38 cellular contexts compared by ENCODE assay signal in genomic region chr4:45471335-45471734, GRCh38.
"Had no signal": no experiment of that assay in that cellular context is flagged by ENCODE, and none has a peak within 500 bp of the region (broad histone marks: within the 10 kb centered on the region; RNA-seq: fewer than 3 reads in every experiment).

No MANE protein-coding gene starts in this region.

- DNase-seq: activated CD4-positive, alpha-beta memory T cell treated with anti-CD3 and anti-CD28 coated beads, Interleukin-2, amount 10 ng/mL, durations not matched to agents 7 days and 5 days; activated CD4-positive, alpha-beta T cell treated with anti-CD3 and anti-CD28 coated beads for 1 hour; activated CD4-positive, alpha-beta T cell treated with anti-CD3 and anti-CD28 coated beads for 36 hours; activated CD4-positive, alpha-beta T cell treated with anti-CD3 and anti-CD28 coated beads for 48 hours; activated CD4-positive, alpha-beta T cell treated with anti-CD3 and anti-CD28 coated beads, Interleukin-2, amount 10 ng/mL, durations not matched to agents 7 days and 5 days; activated CD4-positive, alpha-beta T cell treated with anti-CD3 and anti-CD28 coated beads, Interleukin-2, amount 50 U/mL, for 48 hours; activated CD4-positive, CD25-positive, alpha-beta regulatory T cell; activated CD8-positive, alpha-beta memory T cell treated with anti-CD3 and anti-CD28 coated beads for 24 hours; activated CD8-positive, alpha-beta memory T cell treated with anti-CD3 and anti-CD28 coated beads, Interleukin-2, amount 10 ng/mL, durations not matched to agents 7 days and 5 days; activated CD8-positive, alpha-beta memory T cell treated with anti-CD3 and anti-CD28 coated beads, Interleukin-2, amount 50 U/mL, for 48 hours; activated CD8-positive, alpha-beta T cell treated with anti-CD3 and anti-CD28 coated beads, Interleukin-2, amount 10 ng/mL, durations not matched to agents 7 days and 5 days; activated gamma-delta T cell; activated naive CD4-positive, alpha-beta T cell treated with anti-CD3 and anti-CD28 coated beads, Interleukin-2, amount 10 ng/mL, durations not matched to agents 7 days and 5 days; activated naive CD4-positive, alpha-beta T cell treated with Interleukin-2 at 50 U/mL for 16 hours; activated naive CD8-positive, alpha-beta T cell treated with anti-CD3 and anti-CD28 coated beads, Interleukin-2, amount 10 ng/mL, durations not matched to agents 7 days and 5 days; activated naive CD8-positive, alpha-beta T cell treated with anti-CD3 and anti-CD28 coated beads, Interleukin-2, amount 50 U/mL, for 24 hours; activated T-cell treated with anti-CD3 and anti-CD28 coated beads, Interleukin-2, amount 50 U/mL, for 24 hours; activated T-cell treated with anti-CD3 and anti-CD28 coated beads, Interleukin-2, amount 50 U/mL, for 48 hours; amygdala; caudate nucleus; cerebellar nuclear complex; T-helper 1 cell; T-helper 2 cell; T-helper 9 cell had no signal

- H3K27me3 Mint-ChIP-seq: activated CD4-positive, alpha-beta memory T cell treated with anti-CD3 and anti-CD28 coated beads, Interleukin-2, amount 10 ng/mL, durations not matched to agents 7 days and 5 days; activated CD4-positive, alpha-beta T cell treated with anti-CD3 and anti-CD28 coated beads for 36 hours; activated CD4-positive, alpha-beta T cell treated with anti-CD3 and anti-CD28 coated beads, Interleukin-2, amount 10 ng/mL, durations not matched to agents 7 days and 5 days; activated CD8-positive, alpha-beta memory T cell treated with anti-CD3 and anti-CD28 coated beads, Interleukin-2, amount 10 ng/mL, durations not matched to agents 7 days and 5 days; activated naive CD4-positive, alpha-beta T cell treated with anti-CD3 and anti-CD28 coated beads, Interleukin-2, amount 10 ng/mL, durations not matched to agents 7 days and 5 days; activated naive CD4-positive, alpha-beta T cell treated with anti-CD3 and anti-CD28 coated beads, Interleukin-2, amount 50 U/mL, for 24 hours; activated naive CD8-positive, alpha-beta T cell; activated naive CD8-positive, alpha-beta T cell treated with anti-CD3 and anti-CD28 coated beads, Interleukin-2, amount 10 ng/mL, durations not matched to agents 7 days and 5 days; activated naive CD8-positive, alpha-beta T cell treated with anti-CD3 and anti-CD28 coated beads, Interleukin-2, amount 50 U/mL, for 24 hours; activated T-cell treated with anti-CD3 and anti-CD28 coated beads, Interleukin-2, amount 50 U/mL, for 24 hours; central memory CD8-positive, alpha-beta T cell had no signal

- H3K27me3 ChIP-seq: ascending aorta, cardiac muscle cell had no signal

- H3K36me3 ChIP-seq: ascending aorta, cardiac muscle cell had no signal

- H3K4me3 Mint-ChIP-seq: activated CD4-positive, alpha-beta memory T cell treated with anti-CD3 and anti-CD28 coated beads, Interleukin-2, amount 10 ng/mL, durations not matched to agents 7 days and 5 days; activated CD4-positive, alpha-beta T cell treated with anti-CD3 and anti-CD28 coated beads for 36 hours; activated CD4-positive, alpha-beta T cell treated with anti-CD3 and anti-CD28 coated beads, Interleukin-2, amount 10 ng/mL, durations not matched to agents 7 days and 5 days; activated CD8-positive, alpha-beta memory T cell treated with anti-CD3 and anti-CD28 coated beads, Interleukin-2, amount 10 ng/mL, durations not matched to agents 7 days and 5 days; activated CD8-positive, alpha-beta T cell treated with anti-CD3 and anti-CD28 coated beads, Interleukin-2, amount 10 ng/mL, durations not matched to agents 7 days and 5 days; activated naive CD4-positive, alpha-beta T cell treated with anti-CD3 and anti-CD28 coated beads, Interleukin-2, amount 10 ng/mL, durations not matched to agents 7 days and 5 days; activated naive CD4-positive, alpha-beta T cell treated with anti-CD3 and anti-CD28 coated beads, Interleukin-2, amount 50 U/mL, for 24 hours; activated naive CD8-positive, alpha-beta T cell; activated naive CD8-positive, alpha-beta T cell treated with anti-CD3 and anti-CD28 coated beads, Interleukin-2, amount 10 ng/mL, durations not matched to agents 7 days and 5 days; activated naive CD8-positive, alpha-beta T cell treated with anti-CD3 and anti-CD28 coated beads, Interleukin-2, amount 50 U/mL, for 24 hours; activated T-cell treated with anti-CD3 and anti-CD28 coated beads, Interleukin-2, amount 50 U/mL, for 24 hours; brain; central memory CD8-positive, alpha-beta T cell; T-helper 1 cell treated with Interleukin-12 subunit alpha and Interleukin-12 subunit beta and Interleukin-4 antibody, amounts not matched to agents 30 μg/mL and 1 μg/mL, for 36 hours; T-helper 2 cell treated with Interferon-gamma antibody and Interleukin-4, amounts not matched to agents 5 μg/mL and 100 μg/mL, for 36 hours; WTC11 had no signal

- H3K4me1 Mint-ChIP-seq: activated CD4-positive, alpha-beta memory T cell treated with anti-CD3 and anti-CD28 coated beads, Interleukin-2, amount 10 ng/mL, durations not matched to agents 7 days and 5 days; activated CD4-positive, alpha-beta T cell treated with anti-CD3 and anti-CD28 coated beads for 36 hours; activated CD4-positive, alpha-beta T cell treated with anti-CD3 and anti-CD28 coated beads, Interleukin-2, amount 10 ng/mL, durations not matched to agents 7 days and 5 days; activated CD8-positive, alpha-beta memory T cell treated with anti-CD3 and anti-CD28 coated beads, Interleukin-2, amount 10 ng/mL, durations not matched to agents 7 days and 5 days; activated naive CD4-positive, alpha-beta T cell treated with anti-CD3 and anti-CD28 coated beads, Interleukin-2, amount 10 ng/mL, durations not matched to agents 7 days and 5 days; activated naive CD4-positive, alpha-beta T cell treated with anti-CD3 and anti-CD28 coated beads, Interleukin-2, amount 50 U/mL, for 24 hours; activated naive CD8-positive, alpha-beta T cell treated with anti-CD3 and anti-CD28 coated beads, Interleukin-2, amount 10 ng/mL, durations not matched to agents 7 days and 5 days; activated naive CD8-positive, alpha-beta T cell treated with anti-CD3 and anti-CD28 coated beads, Interleukin-2, amount 50 U/mL, for 24 hours; central memory CD8-positive, alpha-beta T cell; WTC11 had no signal

- H3K4me3 ChIP-seq: ascending aorta, cardiac muscle cell had no signal

- FAIRE-seq: bronchial epithelial cell, TTC549 had no signal

- H3K9me3 ChIP-seq: ascending aorta had no signal

- H3K36me3 Mint-ChIP-seq: activated CD8-positive, alpha-beta memory T cell treated with anti-CD3 and anti-CD28 coated beads, Interleukin-2, amount 10 ng/mL, durations not matched to agents 7 days and 5 days; activated naive CD4-positive, alpha-beta T cell treated with anti-CD3 and anti-CD28 coated beads, Interleukin-2, amount 10 ng/mL, durations not matched to agents 7 days and 5 days; activated naive CD4-positive, alpha-beta T cell treated with anti-CD3 and anti-CD28 coated beads, Interleukin-2, amount 50 U/mL, for 24 hours; activated naive CD8-positive, alpha-beta T cell; activated naive CD8-positive, alpha-beta T cell treated with anti-CD3 and anti-CD28 coated beads, Interleukin-2, amount 10 ng/mL, durations not matched to agents 7 days and 5 days; brain had no signal

- ATAC-seq: activated CD4-positive, alpha-beta T cell treated with anti-CD3 and anti-CD28 coated beads for 36 hours; activated CD4-positive, CD25-positive, alpha-beta regulatory T cell treated with anti-CD3 and anti-CD28 coated beads, Interleukin-2, amount 50 U/mL, for 24 hours; activated CD8-positive, alpha-beta memory T cell treated with anti-CD3 and anti-CD28 coated beads, Interleukin-2, amount 10 ng/mL, durations not matched to agents 7 days and 5 days; activated CD8-positive, alpha-beta T cell treated with anti-CD3 and anti-CD28 coated beads, Interleukin-2, amount 10 ng/mL, durations not matched to agents 7 days and 5 days; activated naive CD8-positive, alpha-beta T cell treated with anti-CD3 and anti-CD28 coated beads, Interleukin-2, amount 50 U/mL, for 24 hours; WTC11 had no signal

- H3K4me1 ChIP-seq: ascending aorta had no signal

- H3K27ac ChIP-seq: ascending aorta, cardiac muscle cell, VCaP had no signal

- H3K27ac Mint-ChIP-seq: activated CD4-positive, alpha-beta memory T cell treated with anti-CD3 and anti-CD28 coated beads, Interleukin-2, amount 10 ng/mL, durations not matched to agents 7 days and 5 days; activated CD4-positive, alpha-beta T cell treated with anti-CD3 and anti-CD28 coated beads for 36 hours; activated CD4-positive, alpha-beta T cell treated with anti-CD3 and anti-CD28 coated beads, Interleukin-2, amount 10 ng/mL, durations not matched to agents 7 days and 5 days; activated CD8-positive, alpha-beta memory T cell treated with anti-CD3 and anti-CD28 coated beads, Interleukin-2, amount 10 ng/mL, durations not matched to agents 7 days and 5 days; activated CD8-positive, alpha-beta T cell treated with anti-CD3 and anti-CD28 coated beads, Interleukin-2, amount 10 ng/mL, durations not matched to agents 7 days and 5 days; activated naive CD4-positive, alpha-beta T cell treated with anti-CD3 and anti-CD28 coated beads, Interleukin-2, amount 10 ng/mL, durations not matched to agents 7 days and 5 days; activated naive CD4-positive, alpha-beta T cell treated with anti-CD3 and anti-CD28 coated beads, Interleukin-2, amount 50 U/mL, for 24 hours; activated naive CD8-positive, alpha-beta T cell; activated naive CD8-positive, alpha-beta T cell treated with anti-CD3 and anti-CD28 coated beads, Interleukin-2, amount 10 ng/mL, durations not matched to agents 7 days and 5 days; activated naive CD8-positive, alpha-beta T cell treated with anti-CD3 and anti-CD28 coated beads, Interleukin-2, amount 50 U/mL, for 24 hours; activated T-cell treated with anti-CD3 and anti-CD28 coated beads, Interleukin-2, amount 50 U/mL, for 24 hours; activated T-helper 2 cell treated with anti-CD3 and anti-CD28 coated beads, Interferon-gamma antibody, Interleukin-2, Interleukin-4, amounts not matched to agents 10 μg/mL and 5 μg/mL and 100 μg/mL, durations not matched to agents 14 hours and 24 hours and 36 hours; brain; T-helper 1 cell treated with Interleukin-12 subunit alpha and Interleukin-12 subunit beta and Interleukin-4 antibody, amounts not matched to agents 30 μg/mL and 1 μg/mL, for 36 hours; T-helper 2 cell treated with Interferon-gamma antibody and Interleukin-4, amounts not matched to agents 5 μg/mL and 100 μg/mL, for 36 hours; WTC11 had no signal
